In the genomic region with DNA sequence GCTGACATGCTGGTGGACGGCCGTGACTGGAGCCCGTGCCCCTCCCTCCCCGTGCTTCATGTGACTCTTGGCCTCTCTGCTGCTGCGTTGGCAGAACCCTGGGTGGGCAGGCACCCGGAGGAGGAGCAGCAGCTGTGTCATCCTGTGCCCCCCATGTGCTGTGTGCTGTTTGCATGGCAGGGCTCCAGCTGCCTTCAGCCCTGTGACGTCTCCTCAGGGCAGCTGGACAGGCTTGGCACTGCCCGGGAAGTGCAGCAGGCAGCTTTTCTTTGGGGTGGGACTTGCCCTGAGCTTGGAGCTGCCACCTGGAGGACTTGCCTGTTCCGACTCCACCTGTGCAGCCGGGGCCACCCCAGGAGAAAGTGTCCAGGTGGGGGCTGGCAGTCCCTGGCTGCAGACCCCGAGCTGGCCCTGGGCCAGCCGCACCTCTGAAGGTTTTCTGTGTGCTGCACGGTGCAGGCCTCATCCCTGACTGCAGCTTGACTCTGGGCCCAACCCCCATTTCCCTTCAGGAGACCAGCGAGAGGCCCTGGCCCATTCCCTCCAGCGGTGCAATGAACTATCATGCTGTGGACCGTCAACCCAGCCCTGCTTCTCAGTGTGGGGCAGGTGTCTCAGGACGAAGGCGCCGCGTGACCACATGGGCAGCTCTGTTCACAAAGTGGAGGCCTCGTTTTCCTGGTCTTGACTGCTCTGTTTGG, we compare ENCODE assay signal across 23 cellular contexts. TPM values are rescaled to one million over a fixed set of nuclear protein-coding genes. Genes with fewer than 3 reads are reported as not detected.
DNase-seq lines count a peak whose midpoint lies in the region; TF ChIP-seq lines count a peak whose summit lies in the region.
"Had no signal": no experiment of that assay in that cellular context is flagged by ENCODE, and none has a peak within 500 bp of the region (broad histone marks: within the 10 kb centered on the region; RNA-seq: fewer than 3 reads in every experiment).

No MANE protein-coding gene starts in this region.

- TF ChIP-seq CTCF in neural crest cell (conservative IDR thresholded peaks at IDR 0.05) = no peak
- no peak for TF ChIP-seq CTCF in BE2C (IDR thresholded peaks at IDR 0.05; ENCODE audit: low read depth, low read length)

- H3K9me3 Mint-ChIP-seq in neural crest cell = peaks cover 8% of the 10 kb centered on the region
- H3K9me3 Mint-ChIP-seq in activated T-helper 2 cell treated with anti-CD3 and anti-CD28 coated beads, Interferon-gamma antibody, Interleukin-2, Interleukin-4, amounts not matched to agents 10 μg/mL and 5 μg/mL and 100 μg/mL, durations not matched to agents 14 hours and 24 hours and 36 hours = peaks cover 5% of the 10 kb centered on the region
- H3K9me3 Mint-ChIP-seq: activated CD4-positive, alpha-beta memory T cell treated with anti-CD3 and anti-CD28 coated beads for 36 hours had no signal

- H3K27me3 ChIP-seq in NT2/D1 (ENCODE audit: insufficient read depth, insufficient read length) (peaks cover 24% of the 10 kb centered on the region), BE2C (no peaks in the 10 kb centered on the region)

- H3K27ac Mint-ChIP-seq in neural crest cell (ENCODE audit: unreplicated experiment) = peak overlapping the region; percentile 27
- no peak overlapping the region for H3K27ac Mint-ChIP-seq in activated T-helper 2 cell treated with anti-CD3 and anti-CD28 coated beads, Interferon-gamma antibody, Interleukin-2, Interleukin-4, amounts not matched to agents 10 μg/mL and 5 μg/mL and 100 μg/mL, durations not matched to agents 14 hours and 24 hours and 36 hours
- H3K27ac Mint-ChIP-seq: activated CD4-positive, alpha-beta memory T cell treated with anti-CD3 and anti-CD28 coated beads for 36 hours; H9 had no signal

- peak overlapping the region; percentile 10 for H3K9ac ChIP-seq in NT2/D1 (ENCODE audit: insufficient read length, low read depth)

- no peaks in the 10 kb centered on the region for H3K36me3 ChIP-seq in NT2/D1 (ENCODE audit: insufficient read depth, insufficient read length, low read length)
- H3K36me3 ChIP-seq in BE2C = 0 out of 2 replicates have a peak, but pooled peaks cover 7% of the 10 kb centered on the region
- H3K36me3 ChIP-seq: cardiac muscle cell had no signal

- H3K9me3 ChIP-seq in NT2/D1 (ENCODE audit: insufficient read depth, low read length) = no peaks in the 10 kb centered on the region
- no peaks in the 10 kb centered on the region for H3K9me3 ChIP-seq in BE2C
- H3K9me3 ChIP-seq: heart left ventricle, upper lobe of left lung had no signal

- peaks cover 4% of the 10 kb centered on the region for H3K36me3 Mint-ChIP-seq in neural crest cell (ENCODE audit: low read depth)
- H3K36me3 Mint-ChIP-seq in activated T-helper 2 cell treated with anti-CD3 and anti-CD28 coated beads, Interferon-gamma antibody, Interleukin-2, Interleukin-4, amounts not matched to agents 10 μg/mL and 5 μg/mL and 100 μg/mL, durations not matched to agents 14 hours and 24 hours and 36 hours (ENCODE audit: low read depth) = no peaks in the 10 kb centered on the region
- H3K36me3 Mint-ChIP-seq: activated CD4-positive, alpha-beta memory T cell treated with anti-CD3 and anti-CD28 coated beads for 36 hours had no signal

- no peak overlapping the region for H3K4me3 Mint-ChIP-seq in neural crest cell
- H3K4me3 Mint-ChIP-seq in activated T-helper 2 cell treated with anti-CD3 and anti-CD28 coated beads, Interferon-gamma antibody, Interleukin-2, Interleukin-4, amounts not matched to agents 10 μg/mL and 5 μg/mL and 100 μg/mL, durations not matched to agents 14 hours and 24 hours and 36 hours (ENCODE audit: low read depth) = no peak overlapping the region
- H3K4me3 Mint-ChIP-seq: activated CD4-positive, alpha-beta memory T cell treated with anti-CD3 and anti-CD28 coated beads for 36 hours; H9 had no signal

- H3K27me3 Mint-ChIP-seq in neural crest cell (ENCODE audit: low read depth) = peaks cover 34% of the 10 kb centered on the region
- peaks cover 23% of the 10 kb centered on the region for H3K27me3 Mint-ChIP-seq in activated T-helper 2 cell treated with anti-CD3 and anti-CD28 coated beads, Interferon-gamma antibody, Interleukin-2, Interleukin-4, amounts not matched to agents 10 μg/mL and 5 μg/mL and 100 μg/mL, durations not matched to agents 14 hours and 24 hours and 36 hours (ENCODE audit: low read depth)

- peaks cover 4% of the 10 kb centered on the region for H3K4me1 Mint-ChIP-seq in neural crest cell
- H3K4me1 Mint-ChIP-seq in activated T-helper 2 cell treated with anti-CD3 and anti-CD28 coated beads, Interferon-gamma antibody, Interleukin-2, Interleukin-4, amounts not matched to agents 10 μg/mL and 5 μg/mL and 100 μg/mL, durations not matched to agents 14 hours and 24 hours and 36 hours (ENCODE audit: low read depth) = peaks cover 2% of the 10 kb centered on the region

- DNase-seq in NCI-H2081 (lab: John Stamatoyannopoulos, UW) (peak; percentile 52 to 87), NCI-H2081 treated with DMSO at 0.1 percent for 48 hours (lab: John Stamatoyannopoulos, UW) (no peak), NCI-H1105 treated with DMSO at 0.1 percent for 48 hours (lab: John Stamatoyannopoulos, UW) (peak; percentile 47), NT2/D1 (ENCODE audit: low read depth, low spot score) (no peak), neural crest cell (ENCODE audit: low read depth, low spot score) (no peak), NCI-H1048 (lab: John Stamatoyannopoulos, UW) (no peak), BE2C (no peak)
- DNase-seq in activated T-helper 2 cell treated with anti-CD3 and anti-CD28 coated beads, Interferon-gamma antibody, Interleukin-2, Interleukin-4, amounts not matched to agents 10 μg/mL and 5 μg/mL and 100 μg/mL, durations not matched to agents 14 hours and 24 hours and 36 hours (ENCODE audit: low spot score) = no peak
- DNase-seq: activated CD4-positive, alpha-beta memory T cell treated with anti-CD3 and anti-CD28 coated beads for 36 hours; activated gamma-delta T cell; dermis blood vessel endothelial cell; H9; NCI-H524; OCI-M1 had no signal

- H3K4me3 ChIP-seq in NT2/D1 (ENCODE audit: insufficient read length, low read depth) (no peak overlapping the region), BE2C (ENCODE audit: low read depth, low read length) (no peak overlapping the region)
- H3K4me3 ChIP-seq: cardiac muscle cell, heart left ventricle, lung, upper lobe of left lung had no signal

- H3K4me1 ChIP-seq in NT2/D1 (ENCODE audit: insufficient read depth, insufficient read length) = peaks cover 17% of the 10 kb centered on the region
- H3K4me1 ChIP-seq in BE2C = peaks cover 5% of the 10 kb centered on the region

- intact Hi-C loops in activated T-helper 2 cell treated with anti-CD3 and anti-CD28 coated beads, Interferon-gamma antibody, Interleukin-2, Interleukin-4, amounts not matched to agents 10 μg/mL and 5 μg/mL and 100 μg/mL, durations not matched to agents 14 hours and 24 hours and 36 hours (cut with micrococcal nuclease) = no loop called here

RNA-seq across cellular contexts. Expression of a gene that starts 8.1 kb away (rescaled TPM):
- not detected in 2 replicates for total RNA-seq in neural crest cell
- not detected in 2 replicates for total RNA-seq in activated T-helper 2 cell treated with anti-CD3 and anti-CD28 coated beads, Interferon-gamma antibody, Interleukin-2, Interleukin-4, amounts not matched to agents 10 μg/mL and 5 μg/mL and 100 μg/mL, durations not matched to agents 14 hours and 24 hours and 36 hours
- 0.76 TPM for polyA plus RNA-seq in BE2C (2012; ENCODE audit: insufficient read depth, insufficient read length, low read depth)
- total RNA-seq: A172; activated CD4-positive, alpha-beta memory T cell treated with anti-CD3 and anti-CD28 coated beads for 36 hours; cardiac muscle cell; dermis blood vessel endothelial cell; endothelial cell of umbilical vein; H9; heart left ventricle; HT-29; lung; T-helper 1 cell treated with Interleukin-12 subunit alpha and Interleukin-12 subunit beta and Interleukin-4 antibody, amounts not matched to agents 30 ng/mL and 1 ng/mL, for 36 hours; upper lobe of left lung had no signal
- polyA plus RNA-seq: BJ, cardiac muscle cell, endothelial cell of umbilical vein, heart left ventricle, lung had no signal

RNA-seq across cellular contexts. Expression of a gene that starts 15.0 kb away (rescaled TPM):
- not detected in 2 replicates for total RNA-seq in neural crest cell
- total RNA-seq in activated T-helper 2 cell treated with anti-CD3 and anti-CD28 coated beads, Interferon-gamma antibody, Interleukin-2, Interleukin-4, amounts not matched to agents 10 μg/mL and 5 μg/mL and 100 μg/mL, durations not matched to agents 14 hours and 24 hours and 36 hours = 0.21 and 0.25 TPM in 2 replicates
- 1.0 TPM for polyA plus RNA-seq in BE2C (2012; ENCODE audit: insufficient read depth, insufficient read length, low read depth)
- total RNA-seq: A172; activated CD4-positive, alpha-beta memory T cell treated with anti-CD3 and anti-CD28 coated beads for 36 hours; dermis blood vessel endothelial cell; endothelial cell of umbilical vein; heart left ventricle; HT-29; T-helper 1 cell treated with Interleukin-12 subunit alpha and Interleukin-12 subunit beta and Interleukin-4 antibody, amounts not matched to agents 30 ng/mL and 1 ng/mL, for 36 hours had no signal
- polyA plus RNA-seq: BJ, heart left ventricle had no signal

RNA-seq across cellular contexts. Expression of a gene that starts 19.4 kb away (rescaled TPM):
- 0.93 and 0.96 TPM in 2 replicates for total RNA-seq in neural crest cell
- total RNA-seq in activated T-helper 2 cell treated with anti-CD3 and anti-CD28 coated beads, Interferon-gamma antibody, Interleukin-2, Interleukin-4, amounts not matched to agents 10 μg/mL and 5 μg/mL and 100 μg/mL, durations not matched to agents 14 hours and 24 hours and 36 hours = 0.32 and 0.41 TPM in 2 replicates
- polyA plus RNA-seq in BE2C (2012; ENCODE audit: insufficient read depth, insufficient read length, low read depth) = 2.7 TPM

RNA-seq across cellular contexts. Expression of a gene that starts 19.9 kb away (rescaled TPM):
- total RNA-seq in neural crest cell = 11.1 and 11.7 TPM in 2 replicates
- total RNA-seq in activated T-helper 2 cell treated with anti-CD3 and anti-CD28 coated beads, Interferon-gamma antibody, Interleukin-2, Interleukin-4, amounts not matched to agents 10 μg/mL and 5 μg/mL and 100 μg/mL, durations not matched to agents 14 hours and 24 hours and 36 hours = 42.0 and 43.3 TPM in 2 replicates
- 31.1 TPM for polyA plus RNA-seq in BE2C (2012; ENCODE audit: insufficient read depth, insufficient read length, low read depth)

RNA-seq across cellular contexts. Expression of a gene that starts 36.2 kb away (rescaled TPM):
- total RNA-seq in neural crest cell = 82.5 and 83.3 TPM in 2 replicates
- 49.0 and 49.9 TPM in 2 replicates for total RNA-seq in activated T-helper 2 cell treated with anti-CD3 and anti-CD28 coated beads, Interferon-gamma antibody, Interleukin-2, Interleukin-4, amounts not matched to agents 10 μg/mL and 5 μg/mL and 100 μg/mL, durations not matched to agents 14 hours and 24 hours and 36 hours
- 202 TPM for polyA plus RNA-seq in BE2C (2012; ENCODE audit: insufficient read depth, insufficient read length, low read depth)

Comparison
In these comparisons a context has a peak if more than half of its experiments do, and no peak if none do; other contexts are left out.
1. DNase-seq: peak in NCI-H2081 (2 of 2) and NCI-H1105 treated with DMSO at 0.1 percent for 48 hours (single experiment); none in NCI-H2081 treated with DMSO at 0.1 percent for 48 hours (single experiment), NT2/D1 (single experiment), neural crest cell (single experiment), activated T-helper 2 cell treated with anti-CD3 and anti-CD28 coated beads, Interferon-gamma antibody, Interleukin-2, Interleukin-4, amounts not matched to agents 10 μg/mL and 5 μg/mL and 100 μg/mL, durations not matched to agents 14 hours and 24 hours and 36 hours (single experiment), NCI-H1048 (single experiment) and BE2C (single experiment).